10 cellular contexts compared by ENCODE assay signal in the genomic region with DNA sequence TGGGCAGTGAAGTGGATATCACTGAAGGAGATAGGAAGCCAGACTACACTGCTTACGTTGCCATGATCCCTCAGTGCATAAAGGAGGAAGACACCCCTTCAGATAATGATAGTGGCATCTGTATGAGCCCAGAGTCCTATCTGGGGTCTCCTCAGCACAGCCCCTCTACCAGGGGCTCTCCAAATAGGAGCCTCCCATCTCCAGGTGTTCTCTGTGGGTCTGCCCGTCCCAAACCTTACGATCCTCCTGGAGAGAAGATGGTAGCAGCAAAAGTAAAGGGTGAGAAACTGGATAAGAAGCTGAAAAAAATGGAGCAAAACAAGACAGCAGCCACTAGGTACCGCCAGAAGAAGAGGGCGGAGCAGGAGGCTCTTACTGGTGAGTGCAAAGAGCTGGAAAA. TPM values are rescaled to one million over a fixed set of nuclear protein-coding genes. Genes with fewer than 3 reads are reported as not detected.
DNase-seq lines count a peak whose midpoint lies in the region; ATAC-seq and TF ChIP-seq lines count a peak whose summit lies in the region.
"Not testable (repeated sequence)": the region's sequence is repeated elsewhere in the genome, so short reads cannot be mapped to it uniquely, and the experiment has no call there.
"Had no signal": no experiment of that assay in that cellular context is flagged by ENCODE, and none has a peak within 500 bp of the region (broad histone marks: within the 10 kb centered on the region; RNA-seq: fewer than 3 reads in every experiment).

No MANE protein-coding gene starts in this region.

- peak overlapping the region; percentile 99 for H3K9ac ChIP-seq in fibroblast of lung (ENCODE audit: insufficient read depth, low read length)

- CTCF ChIA-PET in Caco-2 (lab: Charles Lee), result not testable (repeated sequence)

- not testable (repeated sequence) for H3K27me3 Mint-ChIP-seq in Caco-2 (ENCODE audit: insufficient read depth, unreplicated experiment); activated CD4-positive, alpha-beta T cell treated with anti-CD3 and anti-CD28 coated beads, Interleukin-2, amount 10 ng/mL, durations not matched to agents 24 days and 14 days; progenitor cell of endocrine pancreas; type B pancreatic cell
- peaks cover 16% of the 10 kb centered on the region for H3K27me3 Mint-ChIP-seq in brain

- H3K4me2 ChIP-seq in fibroblast of lung (ENCODE audit: extremely low read depth, insufficient read depth, low read length), result peak overlapping the region; percentile 92

- H3K9me3 Mint-ChIP-seq in Caco-2 (ENCODE audit: unreplicated experiment); activated CD4-positive, alpha-beta T cell treated with anti-CD3 and anti-CD28 coated beads, Interleukin-2, amount 10 ng/mL, durations not matched to agents 24 days and 14 days; progenitor cell of endocrine pancreas (ENCODE audit: low read depth); type B pancreatic cell: not testable (repeated sequence)
- peaks cover 0 to 13% (median 3%) of the 10 kb centered on the region in 5 experiments for H3K9me3 Mint-ChIP-seq in brain

- not testable (repeated sequence) for BruUV-seq in Caco-2 (replicated peaks; lab: Mats Ljungman, UMichigan)

- not testable (repeated sequence) for H3K27me3 ChIP-seq in Caco-2 (replicated peaks; ENCODE audit: control insufficient read depth, insufficient read depth, low read length); fibroblast of lung (ENCODE audit: control insufficient read depth, insufficient read depth, low read length); lung (ENCODE audit: control insufficient read depth, insufficient read depth)

- H2AFZ ChIP-seq in fibroblast of lung (ENCODE audit: low read length), result not testable (repeated sequence)

- not testable (repeated sequence) for H3K36me3 ChIP-seq in Caco-2 (ENCODE audit: control insufficient read depth, insufficient read depth, low read length)
- H3K36me3 ChIP-seq in fibroblast of lung (ENCODE audit: control insufficient read depth, insufficient read depth, low read length) (peaks cover 20% of the 10 kb centered on the region), lung (ENCODE audit: control insufficient read depth in 2 of 2, insufficient read depth in 2 of 2, low read length in 2 of 2) (peaks cover 6 to 33% of the 10 kb centered on the region in 2 donors)

- H3K79me2 ChIP-seq in fibroblast of lung (ENCODE audit: control insufficient read depth, insufficient read depth, low read length), result peaks cover 42% of the 10 kb centered on the region

- H3K4me3 Mint-ChIP-seq in Caco-2 (ENCODE audit: unreplicated experiment) (peak overlapping the region; percentile 79), brain (peak overlapping the region; percentile 93 to 99 (median 96)), progenitor cell of endocrine pancreas (ENCODE audit: low read depth) (peak overlapping the region; percentile 95), type B pancreatic cell (peak overlapping the region; percentile 100)
- H3K4me3 Mint-ChIP-seq in activated CD4-positive, alpha-beta T cell treated with anti-CD3 and anti-CD28 coated beads, Interleukin-2, amount 10 ng/mL, durations not matched to agents 24 days and 14 days, result peak overlapping the region; percentile 93

- 11 to 26% methylated on average over 3 to 5 of the region's 5 CpGs for WGBS in lung, 2 donors

- POLR2A ChIA-PET in Caco-2 (lab: Charles Lee), result interaction anchor here (1.6 kb wide), 1 partner anchor 20 kb away, joined by 8 read pairs; a partner anchor contains a TSS

- DNase-seq in Caco-2; LNCaP clone FGC (ENCODE audit: low read depth); activated CD4-positive, alpha-beta T cell treated with anti-CD3 and anti-CD28 coated beads, Interleukin-2, amount 10 ng/mL, durations not matched to agents 24 days and 14 days; fibroblast of lung (ENCODE audit: low read depth in 2 of 2); lung (ENCODE audit: low spot score); progenitor cell of endocrine pancreas (ENCODE audit: low spot score, unreplicated experiment); type B pancreatic cell (ENCODE audit: extremely low spot score, unreplicated experiment): not testable (repeated sequence)

- H3K27ac Mint-ChIP-seq in Caco-2 (ENCODE audit: unreplicated experiment) (peak overlapping the region; percentile 98), brain (peak overlapping the region; percentile 99 to 100 (median 100)), progenitor cell of endocrine pancreas (peak overlapping the region; percentile 99), type B pancreatic cell (peak overlapping the region; percentile 100)
- H3K27ac Mint-ChIP-seq in activated CD4-positive, alpha-beta T cell treated with anti-CD3 and anti-CD28 coated beads, Interleukin-2, amount 10 ng/mL, durations not matched to agents 24 days and 14 days, result peak overlapping the region; percentile 98

- not testable (repeated sequence) for H4K20me1 ChIP-seq in fibroblast of lung (ENCODE audit: control insufficient read depth, extremely low read depth, insufficient read depth, low read length)

- H3K36me3 Mint-ChIP-seq in Caco-2 (ENCODE audit: insufficient read depth, unreplicated experiment), result peaks cover 91% of the 10 kb centered on the region
- H3K36me3 Mint-ChIP-seq in activated CD4-positive, alpha-beta T cell treated with anti-CD3 and anti-CD28 coated beads, Interleukin-2, amount 10 ng/mL, durations not matched to agents 24 days and 14 days (ENCODE audit: low read depth), result peaks cover 61% of the 10 kb centered on the region
- H3K36me3 Mint-ChIP-seq in brain, result peaks cover 52% of the 10 kb centered on the region
- H3K36me3 Mint-ChIP-seq in progenitor cell of endocrine pancreas (ENCODE audit: insufficient read depth), result peaks cover 38% of the 10 kb centered on the region
- peaks cover 37% of the 10 kb centered on the region for H3K36me3 Mint-ChIP-seq in type B pancreatic cell

- not testable (repeated sequence) for ATAC-seq in lung (ENCODE audit: insufficient read depth, low FRiP score)

- H3K4me1 ChIP-seq in Caco-2, result peaks cover 24% of the 10 kb centered on the region
- H3K4me1 ChIP-seq in fibroblast of lung (ENCODE audit: control insufficient read depth, extremely low read depth, insufficient read depth, low read length); lung (ENCODE audit: control insufficient read depth in 2 of 2, insufficient read depth in 2 of 2, low read length in 2 of 2): not testable (repeated sequence)

- H3K9me3 ChIP-seq in Caco-2; fibroblast of lung (ENCODE audit: control insufficient read depth, insufficient read depth, low read depth, low read length); lung (ENCODE audit: control insufficient read depth in 2 of 2, insufficient read depth in 1 of 2, low read length in 1 of 2): not testable (repeated sequence)

- H3K27ac ChIP-seq in fibroblast of lung (ENCODE audit: insufficient read depth, low read length) (peak overlapping the region; percentile 98), lung (ENCODE audit: low read depth in 1 of 2, low read length in 1 of 2) (peak overlapping the region in 1 of 2 donors; percentile 15)

- intact Hi-C loops in Caco-2 (cut with micrococcal nuclease; ENCODE audit: unreplicated experiment), result loop anchor here (10.0 kb wide), 1 partner anchor 177 kb away; a partner anchor contains a TSS
- intact Hi-C loops in activated CD4-positive, alpha-beta T cell treated with anti-CD3 and anti-CD28 coated beads, Interleukin-2, amount 10 ng/mL, durations not matched to agents 24 days and 14 days (cut with micrococcal nuclease), result loop anchor here (10.0 kb wide), 1 partner anchor 1763 kb away; a partner anchor contains a TSS

- peak overlapping the region; percentile 91 for H3K4me3 ChIP-seq in Caco-2 (ENCODE audit: low read depth, low read length)
- H3K4me3 ChIP-seq in LNCaP clone FGC (ENCODE audit: low read depth, low read length), result peak overlapping the region; percentile 87
- peak overlapping the region; percentile 70 to 99 (median 90) for H3K4me3 ChIP-seq in fibroblast of lung (replicated peaks in 1 of 4; ENCODE audit: control extremely low read depth in 1 of 4, insufficient read depth in 1 of 4, low read depth in 3 of 4, low read length in 4 of 4)
- peak overlapping the region; percentile 97 for H3K4me3 ChIP-seq in lung

- TF ChIP-seq CTCF in Caco-2 (IDR thresholded peaks at IDR 0.05; ENCODE audit: insufficient read depth in 1 of 2, low read depth in 1 of 2, low read length in 1 of 2, severe bottlenecking in 1 of 2, unreplicated experiment in 1 of 2); LNCaP clone FGC (IDR thresholded peaks at IDR 0.05; ENCODE audit: control insufficient read depth, extremely low read depth, insufficient read depth); brain (conservative IDR thresholded peaks at IDR 0.05); fibroblast of lung (conservative IDR thresholded peaks at IDR 0.05 in 1 of 2, IDR thresholded peaks at IDR 0.05 in 1 of 2; ENCODE audit: low read depth in 1 of 2, low read length in 2 of 2); lung (IDR thresholded peaks at IDR 0.05; ENCODE audit: control extremely low read depth, extremely low read depth); progenitor cell of endocrine pancreas (IDR thresholded peaks at IDR 0.05; ENCODE audit: unreplicated experiment); type B pancreatic cell (conservative IDR thresholded peaks at IDR 0.05): not testable (repeated sequence)

- H3K4me1 Mint-ChIP-seq in Caco-2 (ENCODE audit: low read depth, unreplicated experiment) (peaks cover 29% of the 10 kb centered on the region), brain (peaks cover 70% of the 10 kb centered on the region), progenitor cell of endocrine pancreas (ENCODE audit: low read depth) (peaks cover 36% of the 10 kb centered on the region), type B pancreatic cell (ENCODE audit: unreplicated experiment) (peaks cover 46% of the 10 kb centered on the region)
- peaks cover 55% of the 10 kb centered on the region for H3K4me1 Mint-ChIP-seq in activated CD4-positive, alpha-beta T cell treated with anti-CD3 and anti-CD28 coated beads, Interleukin-2, amount 10 ng/mL, durations not matched to agents 24 days and 14 days

RNA-seq across cellular contexts. Expression of a gene that starts 1.7 kb away (rescaled TPM):
- total RNA-seq in Caco-2 (2022) (610 and 647 TPM in 2 replicates), fibroblast of lung (555 and 646 TPM in 2 replicates), lung (100 to 1,000 TPM; 179 to 390 TPM), progenitor cell of endocrine pancreas (332 and 356 TPM in 2 replicates), type B pancreatic cell (ENCODE audit: low replicate concordance) (315 and 398 TPM in 2 replicates)
- total RNA-seq in activated CD4-positive, alpha-beta T cell treated with anti-CD3 and anti-CD28 coated beads, Interleukin-2, amount 10 ng/mL, durations not matched to agents 24 days and 14 days, result 392 and 393 TPM in 2 replicates
- polyA plus RNA-seq in brain (ENCODE audit: insufficient read depth, low read depth, low replicate concordance) (435 TPM), fibroblast of lung (412 and 546 TPM in 2 replicates), lung (100 to 1,000 TPM; 431 to 882 TPM)
- polyA plus RNA-seq in fibroblast of lung (2012), result 304 and 415 TPM in 2 replicates
- 84.5 and 105 TPM in 2 replicates for polyA minus RNA-seq in fibroblast of lung (ENCODE audit: low replicate concordance)

RNA-seq across cellular contexts. Expression of a gene that starts 10.5 kb away (rescaled TPM):
- total RNA-seq in Caco-2 (2022) (85.8 and 88.0 TPM in 2 replicates), fibroblast of lung (42.9 and 44.3 TPM in 2 replicates), lung (10 to 100 TPM; 50.0 to 90.4 TPM), progenitor cell of endocrine pancreas (45.2 and 48.2 TPM in 2 replicates), type B pancreatic cell (ENCODE audit: low replicate concordance) (52.3 and 59.1 TPM in 2 replicates)
- 96.2 and 96.9 TPM in 2 replicates for total RNA-seq in activated CD4-positive, alpha-beta T cell treated with anti-CD3 and anti-CD28 coated beads, Interleukin-2, amount 10 ng/mL, durations not matched to agents 24 days and 14 days
- polyA plus RNA-seq in brain (ENCODE audit: insufficient read depth, low read depth, low replicate concordance) (116 TPM), fibroblast of lung (41.6 and 49.3 TPM in 2 replicates), lung (100 to 1,000 TPM; 179 to 199 TPM)
- 59.8 and 81.2 TPM in 2 replicates for polyA plus RNA-seq in fibroblast of lung (2012)
- 4.2 and 11.9 TPM in 2 replicates for polyA minus RNA-seq in fibroblast of lung (ENCODE audit: low replicate concordance)

RNA-seq across cellular contexts. Expression of a gene that starts 20.0 kb away (rescaled TPM):
- total RNA-seq in Caco-2 (2022) (47.4 and 49.4 TPM in 2 replicates), fibroblast of lung (16.4 and 19.0 TPM in 2 replicates), lung (10 to 100 TPM; 18.4 to 28.9 TPM), progenitor cell of endocrine pancreas (30.5 and 32.4 TPM in 2 replicates), type B pancreatic cell (ENCODE audit: low replicate concordance) (35.0 and 35.5 TPM in 2 replicates)
- total RNA-seq in activated CD4-positive, alpha-beta T cell treated with anti-CD3 and anti-CD28 coated beads, Interleukin-2, amount 10 ng/mL, durations not matched to agents 24 days and 14 days, result 53.7 and 54.8 TPM in 2 replicates
- polyA plus RNA-seq in brain (ENCODE audit: insufficient read depth, low read depth, low replicate concordance) (22.5 TPM), fibroblast of lung (16.8 and 20.9 TPM in 2 replicates), lung (10 to 100 TPM in 1 of 2 donors, 1 to 10 TPM in 1; 7.1 to 16.5 TPM)
- 17.4 and 20.1 TPM in 2 replicates for polyA plus RNA-seq in fibroblast of lung (2012)
- 47.9 and 55.7 TPM in 2 replicates for polyA minus RNA-seq in fibroblast of lung (ENCODE audit: low replicate concordance)

RNA-seq across cellular contexts. Expression of a gene that starts 48.5 kb away (rescaled TPM):
- total RNA-seq in Caco-2 (2022), result not detected in 2 replicates
- 0.05 and 0.07 TPM in 2 replicates for total RNA-seq in activated CD4-positive, alpha-beta T cell treated with anti-CD3 and anti-CD28 coated beads, Interleukin-2, amount 10 ng/mL, durations not matched to agents 24 days and 14 days
- 2.2 TPM for polyA plus RNA-seq in brain (ENCODE audit: insufficient read depth, low read depth, low replicate concordance)
- total RNA-seq in fibroblast of lung, result under 0.01 TPM in 1 of 2 replicates, not detected in the other
- polyA plus RNA-seq in fibroblast of lung, result 0.01 TPM in 1 of 2 replicates, not detected in the other
- polyA plus RNA-seq in fibroblast of lung (2012), result not detected in 2 replicates
- polyA minus RNA-seq in fibroblast of lung (ENCODE audit: low replicate concordance), result not detected in 2 replicates
- total RNA-seq in lung, result under 1 TPM; 0.15 to 0.17 TPM
- under 1 TPM; 0.07 to 0.22 TPM for polyA plus RNA-seq in lung
- total RNA-seq in progenitor cell of endocrine pancreas, result 0.24 and 0.41 TPM in 2 replicates
- 0.60 and 1.1 TPM in 2 replicates for total RNA-seq in type B pancreatic cell (ENCODE audit: low replicate concordance)
- total RNA-seq: HT1080, left ventricle myocardium superior had no signal
